ENCODE assay signal across 2 cellular contexts in the genomic region with DNA sequence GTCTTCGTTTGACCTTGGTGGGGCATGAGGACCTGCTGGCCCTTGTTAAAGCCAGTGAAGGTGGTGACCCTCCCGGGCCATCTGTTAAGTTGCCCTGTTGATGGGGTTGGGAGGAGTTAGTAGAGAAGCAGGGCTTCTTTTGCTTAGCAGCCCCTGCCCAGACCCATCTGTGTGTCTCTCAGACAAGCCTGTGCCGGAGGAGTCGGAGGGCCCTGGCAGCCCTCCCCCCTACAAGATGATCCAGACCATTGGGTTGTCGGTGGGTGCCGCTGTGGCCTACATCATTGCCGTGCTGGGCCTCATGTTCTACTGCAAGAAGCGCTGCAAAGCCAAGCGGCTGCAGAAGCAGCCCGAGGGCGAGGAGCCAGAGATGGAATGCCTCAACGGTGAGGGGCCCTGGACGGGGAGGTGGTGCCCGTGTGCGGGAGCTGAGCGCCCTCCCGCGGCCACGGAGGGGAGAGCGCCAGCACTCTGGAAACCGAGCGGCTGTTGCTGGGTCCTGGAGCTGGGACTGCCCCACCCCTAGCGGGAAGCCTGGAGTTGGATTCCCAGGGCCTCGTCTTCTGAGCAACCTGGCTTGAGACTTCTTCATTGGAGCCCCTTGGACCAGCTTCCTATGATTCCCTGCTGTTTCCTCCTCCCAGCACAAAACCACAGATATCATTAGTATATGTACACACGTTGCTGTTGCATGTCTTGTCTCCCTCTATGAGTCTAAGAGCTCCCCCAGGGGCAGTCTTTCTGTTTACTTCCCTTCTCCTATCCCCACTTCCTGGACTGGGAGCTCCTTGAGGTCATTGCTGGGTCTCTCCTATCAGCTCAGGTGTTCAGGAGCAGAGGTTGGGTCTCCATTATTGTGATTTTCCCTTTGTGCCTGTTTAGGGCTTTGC.
TF ChIP-seq lines count a peak whose summit lies in the region.

No MANE protein-coding gene starts in this region.

TF ChIP-seq in HCT116, 20 proteins besides CTCF, POLR2A, EP300 and RAD21:
- no peak for TF ChIP-seq ELF1 (IDR thresholded peaks at IDR 0.05; ENCODE audit: borderline replicate concordance, low read depth)
- TF ChIP-seq, protein P1, sequence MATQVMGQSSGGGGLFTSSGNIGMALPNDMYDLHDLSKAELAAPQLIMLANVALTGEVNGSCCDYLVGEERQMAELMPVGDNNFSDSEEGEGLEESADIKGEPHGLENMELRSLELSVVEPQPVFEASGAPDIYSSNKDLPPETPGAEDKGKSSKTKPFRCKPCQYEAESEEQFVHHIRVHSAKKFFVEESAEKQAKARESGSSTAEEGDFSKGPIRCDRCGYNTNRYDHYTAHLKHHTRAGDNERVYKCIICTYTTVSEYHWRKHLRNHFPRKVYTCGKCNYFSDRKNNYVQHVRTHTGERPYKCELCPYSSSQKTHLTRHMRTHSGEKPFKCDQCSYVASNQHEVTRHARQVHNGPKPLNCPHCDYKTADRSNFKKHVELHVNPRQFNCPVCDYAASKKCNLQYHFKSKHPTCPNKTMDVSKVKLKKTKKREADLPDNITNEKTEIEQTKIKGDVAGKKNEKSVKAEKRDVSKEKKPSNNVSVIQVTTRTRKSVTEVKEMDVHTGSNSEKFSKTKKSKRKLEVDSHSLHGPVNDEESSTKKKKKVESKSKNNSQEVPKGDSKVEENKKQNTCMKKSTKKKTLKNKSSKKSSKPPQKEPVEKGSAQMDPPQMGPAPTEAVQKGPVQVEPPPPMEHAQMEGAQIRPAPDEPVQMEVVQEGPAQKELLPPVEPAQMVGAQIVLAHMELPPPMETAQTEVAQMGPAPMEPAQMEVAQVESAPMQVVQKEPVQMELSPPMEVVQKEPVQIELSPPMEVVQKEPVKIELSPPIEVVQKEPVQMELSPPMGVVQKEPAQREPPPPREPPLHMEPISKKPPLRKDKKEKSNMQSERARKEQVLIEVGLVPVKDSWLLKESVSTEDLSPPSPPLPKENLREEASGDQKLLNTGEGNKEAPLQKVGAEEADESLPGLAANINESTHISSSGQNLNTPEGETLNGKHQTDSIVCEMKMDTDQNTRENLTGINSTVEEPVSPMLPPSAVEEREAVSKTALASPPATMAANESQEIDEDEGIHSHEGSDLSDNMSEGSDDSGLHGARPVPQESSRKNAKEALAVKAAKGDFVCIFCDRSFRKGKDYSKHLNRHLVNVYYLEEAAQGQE (IDR thresholded peaks at IDR 0.05; ENCODE audit: low read depth): no peak
- TF ChIP-seq SIN3A (IDR thresholded peaks at IDR 0.05; ENCODE audit: low read depth): no peak
- no peak for TF ChIP-seq ZFX (IDR thresholded peaks at IDR 0.05)
- no peak for TF ChIP-seq EZH2phosphoT487 (IDR thresholded peaks at IDR 0.05; ENCODE audit: borderline replicate concordance)
- no peak for TF ChIP-seq POLR2AphosphoS5 (IDR thresholded peaks at IDR 0.05; ENCODE audit: low read depth, low read length)
- TF ChIP-seq, protein P2, sequence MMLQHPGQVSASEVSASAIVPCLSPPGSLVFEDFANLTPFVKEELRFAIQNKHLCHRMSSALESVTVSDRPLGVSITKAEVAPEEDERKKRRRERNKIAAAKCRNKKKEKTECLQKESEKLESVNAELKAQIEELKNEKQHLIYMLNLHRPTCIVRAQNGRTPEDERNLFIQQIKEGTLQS (IDR thresholded peaks at IDR 0.05): no peak
- TF ChIP-seq TCF7L2 (IDR thresholded peaks at IDR 0.05; ENCODE audit: borderline replicate concordance, extremely low read depth, insufficient read depth, insufficient read length): no peak
- no peak for TF ChIP-seq ZNF274 (IDR thresholded peaks at IDR 0.05; ENCODE audit: low read depth, low read length)
- TF ChIP-seq YY1 (IDR thresholded peaks at IDR 0.05; ENCODE audit: extremely low read depth, insufficient replicate concordance, low read depth, low read length): no peak
- no peak for TF ChIP-seq CEBPB (IDR thresholded peaks at IDR 0.05; ENCODE audit: low read depth)
- no peak for TF ChIP-seq JUND (IDR thresholded peaks at IDR 0.05)
- no peak for TF ChIP-seq CBX3 (IDR thresholded peaks at IDR 0.05; ENCODE audit: low read depth)
- TF ChIP-seq SRF (IDR thresholded peaks at IDR 0.05; ENCODE audit: low read depth): no peak
- TF ChIP-seq EZH2 (IDR thresholded peaks at IDR 0.05): no peak
- no peak for TF ChIP-seq SP1 (IDR thresholded peaks at IDR 0.05; ENCODE audit: low read depth)
- TF ChIP-seq, protein P3, sequence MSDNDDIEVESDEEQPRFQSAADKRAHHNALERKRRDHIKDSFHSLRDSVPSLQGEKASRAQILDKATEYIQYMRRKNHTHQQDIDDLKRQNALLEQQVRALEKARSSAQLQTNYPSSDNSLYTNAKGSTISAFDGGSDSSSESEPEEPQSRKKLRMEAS (IDR thresholded peaks at IDR 0.05): no peak
- TF ChIP-seq, protein P4, sequence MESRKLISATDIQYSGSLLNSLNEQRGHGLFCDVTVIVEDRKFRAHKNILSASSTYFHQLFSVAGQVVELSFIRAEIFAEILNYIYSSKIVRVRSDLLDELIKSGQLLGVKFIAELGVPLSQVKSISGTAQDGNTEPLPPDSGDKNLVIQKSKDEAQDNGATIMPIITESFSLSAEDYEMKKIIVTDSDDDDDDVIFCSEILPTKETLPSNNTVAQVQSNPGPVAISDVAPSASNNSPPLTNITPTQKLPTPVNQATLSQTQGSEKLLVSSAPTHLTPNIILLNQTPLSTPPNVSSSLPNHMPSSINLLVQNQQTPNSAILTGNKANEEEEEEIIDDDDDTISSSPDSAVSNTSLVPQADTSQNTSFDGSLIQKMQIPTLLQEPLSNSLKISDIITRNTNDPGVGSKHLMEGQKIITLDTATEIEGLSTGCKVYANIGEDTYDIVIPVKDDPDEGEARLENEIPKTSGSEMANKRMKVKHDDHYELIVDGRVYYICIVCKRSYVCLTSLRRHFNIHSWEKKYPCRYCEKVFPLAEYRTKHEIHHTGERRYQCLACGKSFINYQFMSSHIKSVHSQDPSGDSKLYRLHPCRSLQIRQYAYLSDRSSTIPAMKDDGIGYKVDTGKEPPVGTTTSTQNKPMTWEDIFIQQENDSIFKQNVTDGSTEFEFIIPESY (IDR thresholded peaks at IDR 0.05; ENCODE audit: extremely low read depth, insufficient replicate concordance, low read length): no peak
- no peak for TF ChIP-seq FOSL1 (IDR thresholded peaks at IDR 0.05; ENCODE audit: low read depth)
- TF ChIP-seq EGR1 (IDR thresholded peaks at IDR 0.05; ENCODE audit: low read depth): no peak

TF ChIP-seq in K562, 482 proteins besides CTCF, POLR2A, EP300 and RAD21 (continues in another document):
- TF ChIP-seq ZNF668 (CRISPR knock-in tag; IDR thresholded peaks at IDR 0.05): no peak
- TF ChIP-seq CREM (IDR thresholded peaks at IDR 0.05; ENCODE audit: low read depth): peak; percentile 38; the same call in 1 of the 2 replicates
- TF ChIP-seq, protein P5, sequence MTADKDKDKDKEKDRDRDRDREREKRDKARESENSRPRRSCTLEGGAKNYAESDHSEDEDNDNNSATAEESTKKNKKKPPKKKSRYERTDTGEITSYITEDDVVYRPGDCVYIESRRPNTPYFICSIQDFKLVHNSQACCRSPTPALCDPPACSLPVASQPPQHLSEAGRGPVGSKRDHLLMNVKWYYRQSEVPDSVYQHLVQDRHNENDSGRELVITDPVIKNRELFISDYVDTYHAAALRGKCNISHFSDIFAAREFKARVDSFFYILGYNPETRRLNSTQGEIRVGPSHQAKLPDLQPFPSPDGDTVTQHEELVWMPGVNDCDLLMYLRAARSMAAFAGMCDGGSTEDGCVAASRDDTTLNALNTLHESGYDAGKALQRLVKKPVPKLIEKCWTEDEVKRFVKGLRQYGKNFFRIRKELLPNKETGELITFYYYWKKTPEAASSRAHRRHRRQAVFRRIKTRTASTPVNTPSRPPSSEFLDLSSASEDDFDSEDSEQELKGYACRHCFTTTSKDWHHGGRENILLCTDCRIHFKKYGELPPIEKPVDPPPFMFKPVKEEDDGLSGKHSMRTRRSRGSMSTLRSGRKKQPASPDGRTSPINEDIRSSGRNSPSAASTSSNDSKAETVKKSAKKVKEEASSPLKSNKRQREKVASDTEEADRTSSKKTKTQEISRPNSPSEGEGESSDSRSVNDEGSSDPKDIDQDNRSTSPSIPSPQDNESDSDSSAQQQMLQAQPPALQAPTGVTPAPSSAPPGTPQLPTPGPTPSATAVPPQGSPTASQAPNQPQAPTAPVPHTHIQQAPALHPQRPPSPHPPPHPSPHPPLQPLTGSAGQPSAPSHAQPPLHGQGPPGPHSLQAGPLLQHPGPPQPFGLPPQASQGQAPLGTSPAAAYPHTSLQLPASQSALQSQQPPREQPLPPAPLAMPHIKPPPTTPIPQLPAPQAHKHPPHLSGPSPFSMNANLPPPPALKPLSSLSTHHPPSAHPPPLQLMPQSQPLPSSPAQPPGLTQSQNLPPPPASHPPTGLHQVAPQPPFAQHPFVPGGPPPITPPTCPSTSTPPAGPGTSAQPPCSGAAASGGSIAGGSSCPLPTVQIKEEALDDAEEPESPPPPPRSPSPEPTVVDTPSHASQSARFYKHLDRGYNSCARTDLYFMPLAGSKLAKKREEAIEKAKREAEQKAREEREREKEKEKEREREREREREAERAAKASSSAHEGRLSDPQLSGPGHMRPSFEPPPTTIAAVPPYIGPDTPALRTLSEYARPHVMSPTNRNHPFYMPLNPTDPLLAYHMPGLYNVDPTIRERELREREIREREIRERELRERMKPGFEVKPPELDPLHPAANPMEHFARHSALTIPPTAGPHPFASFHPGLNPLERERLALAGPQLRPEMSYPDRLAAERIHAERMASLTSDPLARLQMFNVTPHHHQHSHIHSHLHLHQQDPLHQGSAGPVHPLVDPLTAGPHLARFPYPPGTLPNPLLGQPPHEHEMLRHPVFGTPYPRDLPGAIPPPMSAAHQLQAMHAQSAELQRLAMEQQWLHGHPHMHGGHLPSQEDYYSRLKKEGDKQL (CRISPR knock-in tag; IDR thresholded peaks at IDR 0.05; ENCODE audit: borderline replicate concordance): no peak
- peak; percentile 49; the same call in 1 of the 2 replicates for TF ChIP-seq BHLHE40 (IDR thresholded peaks at IDR 0.05; ENCODE audit: low read length)
- no peak for TF ChIP-seq CBX8 (IDR thresholded peaks at IDR 0.05; ENCODE audit: borderline replicate concordance, extremely low read depth, low read depth, low read length, poor library complexity, severe bottlenecking)
- no peak for TF ChIP-seq ZNF717 (CRISPR knock-in tag; IDR thresholded peaks at IDR 0.05)
- no peak for TF ChIP-seq IRF2 (CRISPR knock-in tag; IDR thresholded peaks at IDR 0.05)
- TF ChIP-seq TOE1 (IDR thresholded peaks at IDR 0.05; ENCODE audit: borderline replicate concordance): peak; percentile 45; the same call in 1 of the 2 replicates
- peak; percentile 89; the same call in 1 of the 2 replicates for TF ChIP-seq TOE1 (CRISPR knock-in tag; IDR thresholded peaks at IDR 0.05; ENCODE audit: borderline replicate concordance, low read depth)
- TF ChIP-seq FOXA1 (IDR thresholded peaks at IDR 0.05; ENCODE audit: borderline replicate concordance): no peak
- TF ChIP-seq RBM17 (IDR thresholded peaks at IDR 0.05; ENCODE audit: borderline replicate concordance, low read depth, low read length): no peak
- TF ChIP-seq, protein P6, sequence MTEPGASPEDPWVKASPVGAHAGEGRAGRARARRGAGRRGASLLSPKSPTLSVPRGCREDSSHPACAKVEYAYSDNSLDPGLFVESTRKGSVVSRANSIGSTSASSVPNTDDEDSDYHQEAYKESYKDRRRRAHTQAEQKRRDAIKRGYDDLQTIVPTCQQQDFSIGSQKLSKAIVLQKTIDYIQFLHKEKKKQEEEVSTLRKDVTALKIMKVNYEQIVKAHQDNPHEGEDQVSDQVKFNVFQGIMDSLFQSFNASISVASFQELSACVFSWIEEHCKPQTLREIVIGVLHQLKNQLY (CRISPR knock-in tag; conservative IDR thresholded peaks at IDR 0.05): no peak
- TF ChIP-seq, protein P7, sequence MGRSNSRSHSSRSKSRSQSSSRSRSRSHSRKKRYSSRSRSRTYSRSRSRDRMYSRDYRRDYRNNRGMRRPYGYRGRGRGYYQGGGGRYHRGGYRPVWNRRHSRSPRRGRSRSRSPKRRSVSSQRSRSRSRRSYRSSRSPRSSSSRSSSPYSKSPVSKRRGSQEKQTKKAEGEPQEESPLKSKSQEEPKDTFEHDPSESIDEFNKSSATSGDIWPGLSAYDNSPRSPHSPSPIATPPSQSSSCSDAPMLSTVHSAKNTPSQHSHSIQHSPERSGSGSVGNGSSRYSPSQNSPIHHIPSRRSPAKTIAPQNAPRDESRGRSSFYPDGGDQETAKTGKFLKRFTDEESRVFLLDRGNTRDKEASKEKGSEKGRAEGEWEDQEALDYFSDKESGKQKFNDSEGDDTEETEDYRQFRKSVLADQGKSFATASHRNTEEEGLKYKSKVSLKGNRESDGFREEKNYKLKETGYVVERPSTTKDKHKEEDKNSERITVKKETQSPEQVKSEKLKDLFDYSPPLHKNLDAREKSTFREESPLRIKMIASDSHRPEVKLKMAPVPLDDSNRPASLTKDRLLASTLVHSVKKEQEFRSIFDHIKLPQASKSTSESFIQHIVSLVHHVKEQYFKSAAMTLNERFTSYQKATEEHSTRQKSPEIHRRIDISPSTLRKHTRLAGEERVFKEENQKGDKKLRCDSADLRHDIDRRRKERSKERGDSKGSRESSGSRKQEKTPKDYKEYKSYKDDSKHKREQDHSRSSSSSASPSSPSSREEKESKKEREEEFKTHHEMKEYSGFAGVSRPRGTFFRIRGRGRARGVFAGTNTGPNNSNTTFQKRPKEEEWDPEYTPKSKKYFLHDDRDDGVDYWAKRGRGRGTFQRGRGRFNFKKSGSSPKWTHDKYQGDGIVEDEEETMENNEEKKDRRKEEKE (IDR thresholded peaks at IDR 0.05; ENCODE audit: borderline replicate concordance in 1 of 2, control insufficient read depth in 1 of 2, low read depth in 2 of 2, low read length in 1 of 2): no peak
- no peak for TF ChIP-seq MCM3 (IDR thresholded peaks at IDR 0.05)
- TF ChIP-seq TAF1 (IDR thresholded peaks at IDR 0.05; ENCODE audit: control insufficient read depth, extremely low read depth, insufficient read depth, low read length, severe bottlenecking): no peak
- TF ChIP-seq SMAD3 (CRISPR knock-in tag; conservative IDR thresholded peaks at IDR 0.05): no peak
- no peak for TF ChIP-seq ZNF57 (CRISPR knock-in tag; IDR thresholded peaks at IDR 0.05)
- no peak for TF ChIP-seq ZNF75A (CRISPR knock-in tag; IDR thresholded peaks at IDR 0.05)
- TF ChIP-seq TCF3 (CRISPR knock-in tag; IDR thresholded peaks at IDR 0.05): 0 out of 2 replicates have a peak, but pooled peaks have one; percentile 33
- no peak for TF ChIP-seq GATAD2B (IDR thresholded peaks at IDR 0.05; ENCODE audit: borderline replicate concordance)
- no peak for TF ChIP-seq MCM7 (IDR thresholded peaks at IDR 0.05)
- no peak for TF ChIP-seq NR4A1 (CRISPR knock-in tag; IDR thresholded peaks at IDR 0.05)
- no peak for TF ChIP-seq NR4A1 (tag; IDR thresholded peaks at IDR 0.05)
- no peak for TF ChIP-seq SRSF1 (IDR thresholded peaks at IDR 0.05; ENCODE audit: low read depth, low read length)
